17 cellular contexts compared by ENCODE assay signal in the genomic region with DNA sequence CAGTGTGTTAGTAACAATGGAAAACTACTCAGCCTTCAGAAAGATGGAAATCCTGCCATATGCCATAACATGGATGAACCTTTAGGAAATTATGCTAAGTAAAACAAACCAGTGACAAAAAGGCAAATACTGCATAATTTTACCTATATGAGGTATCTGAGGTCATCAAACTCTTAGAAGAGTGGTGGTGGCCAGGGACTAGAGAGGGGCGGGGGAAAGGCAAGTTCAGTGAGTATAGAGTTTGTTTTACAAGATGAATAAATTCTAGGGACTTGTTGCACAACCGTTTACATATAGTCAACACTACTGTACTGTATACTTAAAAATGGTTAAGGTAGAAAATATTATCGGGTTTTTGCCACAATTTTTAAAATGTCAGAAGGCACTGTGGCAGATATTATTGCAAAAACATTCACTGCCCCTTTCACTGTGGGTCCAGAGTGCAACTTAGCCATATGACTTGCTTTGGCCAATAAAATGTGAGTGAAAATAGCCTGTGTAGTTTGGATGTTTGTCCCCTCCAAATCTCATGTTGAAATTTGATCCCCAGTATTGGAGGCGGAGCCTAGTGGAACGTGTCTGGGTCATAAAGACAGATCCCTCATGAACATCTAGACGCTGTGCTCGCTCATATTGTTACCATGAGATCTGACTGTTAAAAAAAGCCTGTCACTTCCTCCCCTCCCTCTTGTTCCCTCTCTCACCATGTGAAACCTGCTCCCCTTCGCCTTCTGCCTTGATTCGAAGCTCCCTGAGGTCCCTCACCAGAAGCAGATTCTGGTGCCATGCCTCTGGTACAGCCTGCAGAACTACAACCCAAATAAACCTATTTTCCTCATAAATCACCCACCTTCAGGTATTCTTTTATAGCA. TPM values are rescaled to one million over a fixed set of nuclear protein-coding genes. Genes with fewer than 3 reads are reported as not detected.
DNase-seq lines count a peak whose midpoint lies in the region; ATAC-seq, FAIRE-seq and TF ChIP-seq lines count a peak whose summit lies in the region.
"Had no signal": no experiment of that assay in that cellular context is flagged by ENCODE, and none has a peak within 500 bp of the region (broad histone marks: within the 10 kb centered on the region; RNA-seq: fewer than 3 reads in every experiment).

No MANE protein-coding gene starts in this region.

- no peaks in the 10 kb centered on the region for H3K79me1 ChIP-seq in trophoblast cell (ENCODE audit: low read length)

- H3K27ac ChIP-seq in HCT116 (ENCODE audit: low read depth, low read length), result no peak overlapping the region
- no peak overlapping the region for H3K27ac ChIP-seq in trophoblast cell (ENCODE audit: low read depth, low read length)
- H3K27ac ChIP-seq in PC-3 (ENCODE audit: low read length), result no peak overlapping the region
- no peak overlapping the region for H3K27ac ChIP-seq in kidney (ENCODE audit: low read depth in 2 of 2, low read length in 2 of 2)
- H3K27ac ChIP-seq: left lung, parathyroid adenoma, upper lobe of right lung, WERI-Rb-1 had no signal

- H3K27ac Mint-ChIP-seq in activated CD8-positive, alpha-beta memory T cell treated with anti-CD3 and anti-CD28 coated beads, Interleukin-2, amount 10 ng/mL, durations not matched to agents 7 days and 5 days, result peak overlapping the region; percentile 74
- peak overlapping the region; percentile 47 for H3K27ac Mint-ChIP-seq in activated CD8-positive, alpha-beta T cell treated with anti-CD3 and anti-CD28 coated beads, Interleukin-2, amount 10 ng/mL, durations not matched to agents 7 days and 5 days

- FAIRE-seq in kidney (lab: Jason Lieb, UNC), result no peak

- H3K27me3 Mint-ChIP-seq in activated CD8-positive, alpha-beta memory T cell treated with anti-CD3 and anti-CD28 coated beads, Interleukin-2, amount 10 ng/mL, durations not matched to agents 7 days and 5 days, result no peaks in the 10 kb centered on the region
- no peaks in the 10 kb centered on the region for H3K27me3 Mint-ChIP-seq in activated CD8-positive, alpha-beta T cell treated with anti-CD3 and anti-CD28 coated beads, Interleukin-2, amount 10 ng/mL, durations not matched to agents 7 days and 5 days (ENCODE audit: low read depth)

- H3K4ac ChIP-seq in trophoblast cell (ENCODE audit: low read depth, low read length), result peak overlapping the region; percentile 10

- H3K27me3 ChIP-seq in HCT116 (ENCODE audit: insufficient read depth, low read length), result no peaks in the 10 kb centered on the region
- H3K27me3 ChIP-seq in trophoblast cell (ENCODE audit: insufficient read depth, low read length), result no peaks in the 10 kb centered on the region
- no peaks in the 10 kb centered on the region for H3K27me3 ChIP-seq in PC-3 (ENCODE audit: low read length)
- H3K27me3 ChIP-seq: left lung, upper lobe of right lung had no signal

- no peak overlapping the region for H4K91ac ChIP-seq in trophoblast cell (ENCODE audit: low read depth, low read length)

- no peaks in the 10 kb centered on the region for H3K9me3 Mint-ChIP-seq in activated CD8-positive, alpha-beta memory T cell treated with anti-CD3 and anti-CD28 coated beads, Interleukin-2, amount 10 ng/mL, durations not matched to agents 7 days and 5 days (ENCODE audit: low read depth)
- H3K9me3 Mint-ChIP-seq in activated CD8-positive, alpha-beta T cell treated with anti-CD3 and anti-CD28 coated beads, Interleukin-2, amount 10 ng/mL, durations not matched to agents 7 days and 5 days (ENCODE audit: insufficient read depth), result no peaks in the 10 kb centered on the region

- H3K23ac ChIP-seq in trophoblast cell (ENCODE audit: low read length), result no peak overlapping the region

- H3K4me2 ChIP-seq in HCT116 (ENCODE audit: low read length) (no peak overlapping the region), trophoblast cell (ENCODE audit: low read length) (no peak overlapping the region), PC-3 (ENCODE audit: low read length) (no peak overlapping the region)

- no peak overlapping the region for H2BK120ac ChIP-seq in trophoblast cell (ENCODE audit: insufficient read depth, low read length, poor library complexity)

- no peaks in the 10 kb centered on the region; a peak in 1 of 4 replicates for H3K36me3 ChIP-seq in HCT116 (ENCODE audit: control insufficient read depth in 1 of 2, insufficient read depth in 2 of 2, low read length in 2 of 2)
- H3K36me3 ChIP-seq in trophoblast cell (ENCODE audit: control insufficient read depth in 1 of 2, insufficient read depth in 2 of 2, low read length in 2 of 2), result peaks cover 2 to 7% of the 10 kb centered on the region in 2 experiments
- peaks cover 5% of the 10 kb centered on the region for H3K36me3 ChIP-seq in PC-3 (ENCODE audit: low read depth, low read length)
- no peaks in the 10 kb centered on the region for H3K36me3 ChIP-seq in kidney (ENCODE audit: control insufficient read depth in 1 of 2, insufficient read depth in 2 of 2, low read length in 2 of 2)
- H3K36me3 ChIP-seq: left lung, upper lobe of right lung had no signal

- no CpG with 5 or more reads among the region's 9 CpGs for WGBS in trophoblast cell (ENCODE audit: extremely low coverage, insufficient coverage, insufficient read length)

- H3K18ac ChIP-seq in trophoblast cell (ENCODE audit: low read length), result no peak overlapping the region

- CTCF ChIA-PET in activated CD8-positive, alpha-beta memory T cell treated with anti-CD3 and anti-CD28 coated beads, Interleukin-2, amount 10 ng/mL, durations not matched to agents 7 days and 5 days (lab: Charles Lee), result interaction anchor here (1.3 kb wide), 1 partner anchor 17 kb away, joined by 4 read pairs; no protein-coding TSS in a partner anchor
- CTCF ChIA-PET in HCT116 (lab: Charles Lee), result no interaction called here
- CTCF ChIA-PET in activated CD8-positive, alpha-beta T cell treated with anti-CD3 and anti-CD28 coated beads, Interleukin-2, amount 10 ng/mL, durations not matched to agents 7 days and 5 days (lab: Charles Lee), result interaction anchor here (1.3 to 1.6 kb wide), 2 partner anchors 10 to 14 kb away, joined by 3 to 5 read pairs; no protein-coding TSS in a partner anchor
- CTCF ChIA-PET in PC-3 (lab: Charles Lee), result no interaction called here

- peaks cover 0 to 4% of the 10 kb centered on the region in 2 experiments; a peak in 2 of 4 replicates for H3K4me1 ChIP-seq in HCT116 (ENCODE audit: control insufficient read depth in 1 of 2, insufficient read depth in 2 of 2, low read length in 2 of 2)
- H3K4me1 ChIP-seq in trophoblast cell (ENCODE audit: control insufficient read depth in 1 of 2, insufficient read depth in 2 of 2, low read length in 2 of 2), result peaks cover 0 to 1% of the 10 kb centered on the region in 2 experiments
- no peaks in the 10 kb centered on the region for H3K4me1 ChIP-seq in PC-3 (ENCODE audit: insufficient read depth, low read length)
- H3K4me1 ChIP-seq in kidney (ENCODE audit: control insufficient read depth in 1 of 2, insufficient read depth in 1 of 2, low read depth in 1 of 2, low read length in 2 of 2), result no peaks in the 10 kb centered on the region
- H3K4me1 ChIP-seq: parathyroid adenoma, upper lobe of right lung had no signal

- no peak overlapping the region for H2AK5ac ChIP-seq in trophoblast cell (ENCODE audit: low read length)

- ATAC-seq in activated CD8-positive, alpha-beta memory T cell treated with anti-CD3 and anti-CD28 coated beads, Interleukin-2, amount 10 ng/mL, durations not matched to agents 7 days and 5 days, result peak; percentile 32
- peak; percentile 47 for ATAC-seq in HCT116
- no peak for ATAC-seq in activated CD8-positive, alpha-beta T cell treated with anti-CD3 and anti-CD28 coated beads, Interleukin-2, amount 10 ng/mL, durations not matched to agents 7 days and 5 days
- ATAC-seq in HG03097 (IDR thresholded peaks at IDR 0.05; ENCODE audit: low FRiP score, unreplicated experiment), result no peak
- no peak for ATAC-seq in PC-3
- ATAC-seq: left lung, upper lobe of right lung had no signal

- no peak overlapping the region for H2BK12ac ChIP-seq in trophoblast cell (ENCODE audit: low read length)

- no peak overlapping the region for H3K9ac ChIP-seq in HCT116 (ENCODE audit: low read length)
- H3K9ac ChIP-seq in trophoblast cell (ENCODE audit: low read length), result no peak overlapping the region
- no peak overlapping the region for H3K9ac ChIP-seq in PC-3 (ENCODE audit: low read length)
- H3K9ac ChIP-seq in kidney (ENCODE audit: low read length in 2 of 2), result no peak overlapping the region
- H3K9ac ChIP-seq: parathyroid adenoma had no signal

- TF ChIP-seq CTCF in HCT116 (IDR thresholded peaks at IDR 0.05 in 2 of 3, conservative IDR thresholded peaks at IDR 0.05 in 1 of 3; ENCODE audit: borderline replicate concordance in 1 of 3, insufficient read depth in 1 of 3, low read depth in 2 of 3, low read length in 2 of 3) (no peak), PC-3 (conservative IDR thresholded peaks at IDR 0.05; ENCODE audit: low read depth, low read length) (no peak), kidney (IDR thresholded peaks at IDR 0.05; ENCODE audit: borderline replicate concordance, extremely low read depth, insufficient read depth) (no peak)

- H4K20me1 ChIP-seq in HCT116 (ENCODE audit: insufficient read depth) (peaks cover 7% of the 10 kb centered on the region; the same call in 1 of the 2 replicates), PC-3 (ENCODE audit: low read length) (peaks cover 5% of the 10 kb centered on the region; the same call in 1 of the 2 replicates)

- RAD21 ChIA-PET in HCT116 (lab: Charles Lee; ENCODE audit: low non-redundant PET in 1 of 2, low total read pairs in 2 of 2, uncharacterized antibody in 2 of 2, unreplicated experiment in 2 of 2), result no interaction called here

- no peak overlapping the region for H4K12ac ChIP-seq in trophoblast cell (ENCODE audit: low read depth, low read length)

- BruUV-seq in HCT116 (replicated peaks; lab: Mats Ljungman, UMichigan) (no TSS peak), PC-3 (replicated peaks; lab: Mats Ljungman, UMichigan) (no TSS peak)

- no peak overlapping the region for H3K4me3 Mint-ChIP-seq in activated CD8-positive, alpha-beta memory T cell treated with anti-CD3 and anti-CD28 coated beads, Interleukin-2, amount 10 ng/mL, durations not matched to agents 7 days and 5 days
- H3K4me3 Mint-ChIP-seq in activated CD8-positive, alpha-beta T cell treated with anti-CD3 and anti-CD28 coated beads, Interleukin-2, amount 10 ng/mL, durations not matched to agents 7 days and 5 days, result no peak overlapping the region

- peaks cover 46% of the 10 kb centered on the region for H3K4me1 Mint-ChIP-seq in activated CD8-positive, alpha-beta memory T cell treated with anti-CD3 and anti-CD28 coated beads, Interleukin-2, amount 10 ng/mL, durations not matched to agents 7 days and 5 days
- peaks cover 27% of the 10 kb centered on the region for H3K4me1 Mint-ChIP-seq in activated CD8-positive, alpha-beta T cell treated with anti-CD3 and anti-CD28 coated beads, Interleukin-2, amount 10 ng/mL, durations not matched to agents 7 days and 5 days (ENCODE audit: low read depth)

- no peak for TF ChIP-seq POLR2A in HCT116 (IDR thresholded peaks at IDR 0.05; ENCODE audit: borderline replicate concordance, extremely low read depth, insufficient read depth, insufficient read length)

- H3K14ac ChIP-seq in trophoblast cell (ENCODE audit: low read length), result no peak overlapping the region

- peaks cover 45% of the 10 kb centered on the region for H3K36me3 Mint-ChIP-seq in activated CD8-positive, alpha-beta memory T cell treated with anti-CD3 and anti-CD28 coated beads, Interleukin-2, amount 10 ng/mL, durations not matched to agents 7 days and 5 days
- H3K36me3 Mint-ChIP-seq in activated CD8-positive, alpha-beta T cell treated with anti-CD3 and anti-CD28 coated beads, Interleukin-2, amount 10 ng/mL, durations not matched to agents 7 days and 5 days (ENCODE audit: low read depth), result peaks cover 41% of the 10 kb centered on the region

- no peak overlapping the region for H2BK5ac ChIP-seq in trophoblast cell (ENCODE audit: low read depth, low read length, poor library complexity)

- POLR2A ChIA-PET in HCT116 (lab: Charles Lee) (no interaction called here), PC-3 (lab: Charles Lee; ENCODE audit: unreplicated experiment) (no interaction called here)
- POLR2A ChIA-PET in activated CD8-positive, alpha-beta T cell treated with anti-CD3 and anti-CD28 coated beads, Interleukin-2, amount 10 ng/mL, durations not matched to agents 7 days and 5 days (lab: Charles Lee), result interaction anchor here (1.3 kb wide), 1 partner anchor 9 kb away, joined by 3 read pairs; no protein-coding TSS in a partner anchor

- H3K4me3 ChIP-seq in HCT116 (replicated peaks in 1 of 2; ENCODE audit: low read depth in 1 of 2, low read length in 2 of 2) (no peak overlapping the region), trophoblast cell (ENCODE audit: low read depth, low read length) (no peak overlapping the region), PC-3 (ENCODE audit: low read length) (no peak overlapping the region), kidney (ENCODE audit: low read length in 2 of 2) (no peak overlapping the region)
- H3K4me3 ChIP-seq: left lung, upper lobe of right lung had no signal

- H3K79me2 ChIP-seq in HCT116 (ENCODE audit: insufficient read depth, low read length), result peaks cover 88% of the 10 kb centered on the region
- H3K79me2 ChIP-seq in trophoblast cell (ENCODE audit: control insufficient read depth, insufficient read depth, low read length, poor library complexity), result peaks cover 8% of the 10 kb centered on the region
- H3K79me2 ChIP-seq in PC-3 (ENCODE audit: low read length), result peaks cover 58% of the 10 kb centered on the region
- H3K79me2 ChIP-seq: parathyroid adenoma had no signal

- H3K9me3 ChIP-seq in HCT116 (ENCODE audit: control insufficient read depth in 1 of 2, insufficient read depth in 1 of 2, low read depth in 1 of 2, low read length in 2 of 2), result no peaks in the 10 kb centered on the region
- no peaks in the 10 kb centered on the region for H3K9me3 ChIP-seq in trophoblast cell (ENCODE audit: insufficient read depth, low read depth, low read length)
- H3K9me3 ChIP-seq in PC-3 (ENCODE audit: low read length), result no peaks in the 10 kb centered on the region
- no peaks in the 10 kb centered on the region for H3K9me3 ChIP-seq in kidney (ENCODE audit: control insufficient read depth in 1 of 2, low read length in 2 of 2)
- H3K9me3 ChIP-seq: left lung, upper lobe of right lung had no signal

- no peaks in the 10 kb centered on the region for H3K9me2 ChIP-seq in HCT116 (ENCODE audit: insufficient read depth)
- no peaks in the 10 kb centered on the region for H3K9me2 ChIP-seq in PC-3 (replicated peaks; ENCODE audit: low read length)

- no peaks in the 10 kb centered on the region for H3F3A ChIP-seq in PC-3 (ENCODE audit: low read length, unreplicated experiment)

- no peak overlapping the region for H4K8ac ChIP-seq in trophoblast cell (ENCODE audit: low read depth, low read length)

- H2AFZ ChIP-seq in HCT116 (ENCODE audit: low read depth, low read length, poor library complexity, severe bottlenecking), result no peak overlapping the region
- H2AFZ ChIP-seq in trophoblast cell (ENCODE audit: insufficient read depth, low read length, poor library complexity), result no peak overlapping the region
- H2AFZ ChIP-seq in PC-3 (ENCODE audit: low read length), result no peak overlapping the region
- H2AFZ ChIP-seq: parathyroid adenoma had no signal

- intact Hi-C loops in HCT116 (cut with micrococcal nuclease), result no loop called here
- intact Hi-C loops in PC-3 (cut with micrococcal nuclease), result no loop called here
- intact Hi-C loops in kidney (cut with DNase I), result no loop called here

- DNase-seq in activated CD8-positive, alpha-beta memory T cell treated with anti-CD3 and anti-CD28 coated beads, Interleukin-2, amount 10 ng/mL, durations not matched to agents 7 days and 5 days, result no peak
- no peak for DNase-seq in activated CD8-positive, alpha-beta memory T cell treated with anti-CD3 and anti-CD28 coated beads, Interleukin-2, amount 50 U/mL, for 4 hours
- DNase-seq in HCT116 (ENCODE audit: low read depth, low spot score), result no peak
- DNase-seq in activated CD8-positive, alpha-beta T cell treated with anti-CD3 and anti-CD28 coated beads, Interleukin-2, amount 10 ng/mL, durations not matched to agents 7 days and 5 days, result no peak
- DNase-seq in trophoblast cell, result no peak
- no peak for DNase-seq in PC-3
- no peak for DNase-seq in kidney
- DNase-seq: activated T-cell treated with anti-CD3 and anti-CD28 coated beads for 4 hours, foreskin fibroblast, GF-D8, left lung, NCI-H187 treated with DMSO at 0.1 percent for 48 hours, NCI-H524, upper lobe of right lung, WERI-Rb-1 had no signal

- no peak for TF ChIP-seq RAD21 in HCT116 (IDR thresholded peaks at IDR 0.05; ENCODE audit: low read depth)

RNA-seq across cellular contexts. Expression of a gene that starts 9.5 kb away (rescaled TPM):
- 10 to 100 TPM; 31.2 to 36.3 TPM for total RNA-seq in activated CD8-positive, alpha-beta memory T cell treated with anti-CD3 and anti-CD28 coated beads, Interleukin-2, amount 10 ng/mL, durations not matched to agents 7 days and 5 days
- 18.1 TPM for total RNA-seq in HCT116 (2021; ENCODE audit: unreplicated experiment)
- 2.5 and 3.4 TPM in 2 replicates for polyA plus RNA-seq in HCT116 (2012)
- total RNA-seq in activated CD8-positive, alpha-beta T cell treated with anti-CD3 and anti-CD28 coated beads, Interleukin-2, amount 10 ng/mL, durations not matched to agents 7 days and 5 days, result 10 to 100 TPM; 37.1 to 38.4 TPM
- polyA plus RNA-seq in trophoblast cell (2013), result 3.3 and 3.5 TPM in 2 replicates
- 10.8 and 14.0 TPM in 2 replicates for total RNA-seq in PC-3 (2014; rRNA removed)
- total RNA-seq in kidney, result 1.9 TPM
- polyA plus RNA-seq in kidney (ENCODE audit: insufficient read depth, low read depth, low replicate concordance), result 1.5 TPM

RNA-seq across cellular contexts. Expression of a gene that starts 25.1 kb away (rescaled TPM):
- total RNA-seq in activated CD8-positive, alpha-beta memory T cell treated with anti-CD3 and anti-CD28 coated beads, Interleukin-2, amount 10 ng/mL, durations not matched to agents 7 days and 5 days, result 1 to 10 TPM; 5.3 to 6.7 TPM
- total RNA-seq in HCT116 (2021; ENCODE audit: unreplicated experiment), result 32.5 TPM
- 23.2 and 27.6 TPM in 2 replicates for polyA plus RNA-seq in HCT116 (2012)
- 1 to 10 TPM; 4.2 to 4.3 TPM for total RNA-seq in activated CD8-positive, alpha-beta T cell treated with anti-CD3 and anti-CD28 coated beads, Interleukin-2, amount 10 ng/mL, durations not matched to agents 7 days and 5 days
- polyA plus RNA-seq in trophoblast cell (2013), result 39.3 and 41.1 TPM in 2 replicates
- total RNA-seq in PC-3 (2014; rRNA removed), result 9.6 and 21.5 TPM in 2 replicates
- total RNA-seq in kidney, result 27.7 TPM
- polyA plus RNA-seq in kidney (ENCODE audit: insufficient read depth, low read depth, low replicate concordance), result 46.1 TPM

RNA-seq across cellular contexts. Expression of a gene that starts 41.3 kb away (rescaled TPM):
- 10 to 100 TPM in 1 of 2 experiments, 1 to 10 TPM in 1; 7.7 to 11.6 TPM for total RNA-seq in activated CD8-positive, alpha-beta memory T cell treated with anti-CD3 and anti-CD28 coated beads, Interleukin-2, amount 10 ng/mL, durations not matched to agents 7 days and 5 days
- total RNA-seq in HCT116 (2021; ENCODE audit: unreplicated experiment), result 21.0 TPM
- polyA plus RNA-seq in HCT116 (2012), result 9.6 and 12.2 TPM in 2 replicates
- 1 to 10 TPM; 4.1 to 5.0 TPM for total RNA-seq in activated CD8-positive, alpha-beta T cell treated with anti-CD3 and anti-CD28 coated beads, Interleukin-2, amount 10 ng/mL, durations not matched to agents 7 days and 5 days
- polyA plus RNA-seq in trophoblast cell (2013), result 14.8 and 15.9 TPM in 2 replicates
- 6.6 and 9.2 TPM in 2 replicates for total RNA-seq in PC-3 (2014; rRNA removed)
- 20.9 TPM for total RNA-seq in kidney
- 37.5 TPM for polyA plus RNA-seq in kidney (ENCODE audit: insufficient read depth, low read depth, low replicate concordance)

Comparison
In these comparisons a context has a peak if more than half of its experiments do, and no peak if none do; other contexts are left out.
1. ATAC-seq: peak in activated CD8-positive, alpha-beta memory T cell treated with anti-CD3 and anti-CD28 coated beads, Interleukin-2, amount 10 ng/mL, durations not matched to agents 7 days and 5 days (single experiment) and HCT116 (single experiment); none in activated CD8-positive, alpha-beta T cell treated with anti-CD3 and anti-CD28 coated beads, Interleukin-2, amount 10 ng/mL, durations not matched to agents 7 days and 5 days (single experiment), HG03097 (single experiment) and PC-3 (single experiment).
2. CTCF ChIA-PET loops: an anchor here in activated CD8-positive, alpha-beta memory T cell treated with anti-CD3 and anti-CD28 coated beads, Interleukin-2, amount 10 ng/mL, durations not matched to agents 7 days and 5 days (1.3 kb wide) and activated CD8-positive, alpha-beta T cell treated with anti-CD3 and anti-CD28 coated beads, Interleukin-2, amount 10 ng/mL, durations not matched to agents 7 days and 5 days (1.3 to 1.6 kb wide); none called in HCT116 and PC-3.